In the genomic region with DNA sequence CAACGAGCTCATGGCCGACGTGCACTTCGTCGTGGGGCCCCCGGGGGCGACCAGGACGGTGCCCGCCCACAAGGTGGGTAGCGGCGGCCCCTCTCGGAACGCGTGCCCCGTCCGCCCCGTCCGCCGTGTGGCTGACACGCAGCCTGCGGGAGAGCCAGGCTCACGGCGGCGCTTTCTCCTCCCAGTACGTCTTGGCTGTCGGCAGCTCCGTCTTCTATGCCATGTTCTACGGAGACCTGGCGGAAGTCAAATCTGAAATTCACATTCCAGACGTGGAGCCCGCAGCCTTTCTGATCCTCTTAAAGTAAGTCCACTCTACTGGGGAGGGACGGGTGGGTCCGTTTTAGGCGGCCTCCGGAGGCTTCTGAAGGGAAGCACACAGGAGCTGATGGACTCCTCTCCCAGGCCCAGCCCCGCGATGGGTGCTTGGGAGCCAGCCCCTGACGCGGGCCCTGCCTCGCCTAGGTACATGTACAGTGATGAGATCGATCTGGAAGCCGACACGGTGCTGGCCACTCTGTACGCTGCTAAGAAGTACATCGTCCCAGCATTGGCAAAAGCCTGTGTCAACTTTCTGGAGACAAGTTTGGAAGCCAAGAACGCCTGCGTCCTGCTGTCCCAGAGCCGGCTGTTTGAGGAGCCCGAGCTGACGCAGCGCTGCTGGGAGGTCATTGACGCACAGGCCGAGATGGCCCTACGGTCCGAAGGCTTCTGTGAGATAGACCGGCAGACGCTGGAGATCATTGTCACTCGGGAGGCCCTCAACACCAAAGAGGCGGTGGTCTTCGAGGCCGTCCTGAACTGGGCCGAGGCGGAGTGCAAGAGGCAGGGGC, we compare ENCODE assay signal across 7 cellular contexts. TPM values are rescaled to one million over a fixed set of nuclear protein-coding genes. Genes with fewer than 3 reads are reported as not detected.
A peak's percentile ranks its signal among the peaks of the same experiment; 100 is the strongest.
DNase-seq lines count a peak whose midpoint lies in the region; ATAC-seq and TF ChIP-seq lines count a peak whose summit lies in the region.

No MANE protein-coding gene starts in this region.

- WGBS in hepatocyte (ENCODE audit: low lambda C conversion rate, missing lambda C conversion rate): 44% methylated on average over 62 of the region's 63 CpGs

- peaks cover 46% of the 10 kb centered on the region for H3K79me2 ChIP-seq in hepatocyte

- DNase-seq in HFF-Myc (ENCODE audit: extremely low read depth, low read depth) (no peak), hepatocyte (ENCODE audit: low spot score) (no peak), globus pallidus (ENCODE audit: low spot score) (no peak)
- DNase-seq in activated CD8-positive, alpha-beta memory T cell treated with anti-CD3 and anti-CD28 coated beads, Interleukin-2, amount 10 ng/mL, durations not matched to agents 7 days and 5 days: no peak

- H3K9me3 ChIP-seq in hepatocyte (ENCODE audit: low read depth) (no peaks in the 10 kb centered on the region), skeletal muscle tissue (ENCODE audit: control insufficient read depth in 3 of 3, low read length in 3 of 3) (no peaks in the 10 kb centered on the region)

- no peak for ATAC-seq in activated CD8-positive, alpha-beta memory T cell treated with anti-CD3 and anti-CD28 coated beads, Interleukin-2, amount 10 ng/mL, durations not matched to agents 7 days and 5 days
- ATAC-seq in HG02678 (IDR thresholded peaks at IDR 0.05; ENCODE audit: unreplicated experiment) (no peak), HG02763 (IDR thresholded peaks at IDR 0.05; ENCODE audit: unreplicated experiment) (no peak)

- H3K9me3 Mint-ChIP-seq in activated CD8-positive, alpha-beta memory T cell treated with anti-CD3 and anti-CD28 coated beads, Interleukin-2, amount 10 ng/mL, durations not matched to agents 7 days and 5 days (ENCODE audit: low read depth): no peaks in the 10 kb centered on the region

- peak overlapping the region; percentile 70 for H3K4me3 Mint-ChIP-seq in activated CD8-positive, alpha-beta memory T cell treated with anti-CD3 and anti-CD28 coated beads, Interleukin-2, amount 10 ng/mL, durations not matched to agents 7 days and 5 days

- no peaks in the 10 kb centered on the region for H3K27me3 Mint-ChIP-seq in activated CD8-positive, alpha-beta memory T cell treated with anti-CD3 and anti-CD28 coated beads, Interleukin-2, amount 10 ng/mL, durations not matched to agents 7 days and 5 days

- H3K27ac ChIP-seq in hepatocyte: peak overlapping the region; percentile 91
- H3K27ac ChIP-seq in skeletal muscle tissue (ENCODE audit: low read depth, low read length): peak overlapping the region; percentile 77

- peaks cover 11% of the 10 kb centered on the region for H4K20me1 ChIP-seq in hepatocyte (ENCODE audit: insufficient read depth, poor library complexity, severe bottlenecking)

- peak overlapping the region; percentile 60 for H2AFZ ChIP-seq in hepatocyte

- H3K9me2 ChIP-seq in hepatocyte (replicated peaks; ENCODE audit: insufficient read depth): no peaks in the 10 kb centered on the region

- H3K4me2 ChIP-seq in hepatocyte: peak overlapping the region; percentile 93

- TF ChIP-seq CTCF in HFF-Myc (IDR thresholded peaks at IDR 0.05; ENCODE audit: low read depth, low read length, missing control alignments) (no peak), hepatocyte (IDR thresholded peaks at IDR 0.05; ENCODE audit: poor library complexity) (no peak)

- H3K36me3 Mint-ChIP-seq in activated CD8-positive, alpha-beta memory T cell treated with anti-CD3 and anti-CD28 coated beads, Interleukin-2, amount 10 ng/mL, durations not matched to agents 7 days and 5 days: peaks cover 19% of the 10 kb centered on the region

- no peaks in the 10 kb centered on the region for H3K27me3 ChIP-seq in hepatocyte
- no peaks in the 10 kb centered on the region for H3K27me3 ChIP-seq in skeletal muscle tissue (ENCODE audit: control insufficient read depth in 3 of 3, insufficient read depth in 3 of 3, low read length in 3 of 3)

- H3K4me1 Mint-ChIP-seq in activated CD8-positive, alpha-beta memory T cell treated with anti-CD3 and anti-CD28 coated beads, Interleukin-2, amount 10 ng/mL, durations not matched to agents 7 days and 5 days: peaks cover 34% of the 10 kb centered on the region

- peak overlapping the region; percentile 57 to 85 (median 72) for H3K9ac ChIP-seq in skeletal muscle tissue (ENCODE audit: low read depth in 1 of 3, low read length in 3 of 3)

- H3K36me3 ChIP-seq in hepatocyte (replicated peaks; ENCODE audit: insufficient read depth, low read depth): no peaks in the 10 kb centered on the region
- H3K36me3 ChIP-seq in skeletal muscle tissue (ENCODE audit: control insufficient read depth in 3 of 3, insufficient read depth in 3 of 3, low read length in 3 of 3): peaks cover 28 to 33% (median 31%) of the 10 kb centered on the region in 3 donors

- H3K4me3 ChIP-seq in HFF-Myc (replicated peaks; ENCODE audit: low read depth, low read length): peak overlapping the region; percentile 53
- peak overlapping the region; percentile 64 for H3K4me3 ChIP-seq in hepatocyte
- H3K4me3 ChIP-seq in skeletal muscle tissue (ENCODE audit: low read length in 3 of 3): peak overlapping the region; percentile 30 to 75 (median 70)

- peak overlapping the region; percentile 72 for H3K27ac Mint-ChIP-seq in activated CD8-positive, alpha-beta memory T cell treated with anti-CD3 and anti-CD28 coated beads, Interleukin-2, amount 10 ng/mL, durations not matched to agents 7 days and 5 days

- CTCF ChIA-PET in activated CD8-positive, alpha-beta memory T cell treated with anti-CD3 and anti-CD28 coated beads, Interleukin-2, amount 10 ng/mL, durations not matched to agents 7 days and 5 days (lab: Charles Lee): interaction anchor here (1.3 to 1.9 kb wide), 3 partner anchors 52 to 103 kb away, joined by 5 to 10 read pairs (median 7); partner anchors contain the start of gene BRF1

- H3K4me1 ChIP-seq in hepatocyte (ENCODE audit: insufficient read depth) (peaks cover 8% of the 10 kb centered on the region), skeletal muscle tissue (ENCODE audit: control insufficient read depth in 3 of 3, insufficient read depth in 3 of 3, low read length in 3 of 3) (peaks cover 36 to 66% (median 37%) of the 10 kb centered on the region in 3 donors)

RNA-seq across cellular contexts. Expression of gene BTBD6, which starts 1.1 kb away (rescaled TPM):
- 10 to 100 TPM; 47.1 to 49.0 TPM for total RNA-seq in activated CD8-positive, alpha-beta memory T cell treated with anti-CD3 and anti-CD28 coated beads, Interleukin-2, amount 10 ng/mL, durations not matched to agents 7 days and 5 days
- 39.6 and 42.2 TPM in 2 replicates for total RNA-seq in hepatocyte
- polyA plus RNA-seq in hepatocyte: 41.0 and 47.5 TPM in 2 replicates
- total RNA-seq in skeletal muscle tissue: 50.6 TPM

RNA-seq across cellular contexts. Expression of gene BRF1, which starts 51.4 kb away (rescaled TPM):
- 10 to 100 TPM; 32.2 to 51.8 TPM for total RNA-seq in activated CD8-positive, alpha-beta memory T cell treated with anti-CD3 and anti-CD28 coated beads, Interleukin-2, amount 10 ng/mL, durations not matched to agents 7 days and 5 days
- total RNA-seq in hepatocyte (21.1 and 35.9 TPM in 2 replicates), skeletal muscle tissue (38.1 TPM)
- polyA plus RNA-seq in hepatocyte: 23.6 and 27.3 TPM in 2 replicates
